8 cellular contexts compared by ENCODE assay signal in genomic region chr2:68714866-68715265, GRCh38. TPM values are rescaled to one million over a fixed set of nuclear protein-coding genes. Genes with fewer than 3 reads are reported as not detected.
DNase-seq lines count a peak whose midpoint lies in the region; ATAC-seq lines count a peak whose summit lies in the region.

No MANE protein-coding gene starts in this region.

- H3K4me1 ChIP-seq in right cardiac atrium (ENCODE audit: control insufficient read depth, insufficient read depth, low read length), result no peaks in the 10 kb centered on the region

- intact Hi-C loops in right cardiac atrium (cut with DNase I), result loop anchor here in 2 of 4 donors (5.0 to 10.0 kb wide), 3 partner anchors 210 to 250 kb away; partner anchors contain the start of genes APLF (in 1 of the 2) and FBXO48 (in 1 of the 2)

- H3K27ac ChIP-seq in right cardiac atrium (ENCODE audit: low read length), result no peak overlapping the region

- H3K4me3 ChIP-seq in right cardiac atrium (ENCODE audit: low read length), result no peak overlapping the region

- H3K27me3 ChIP-seq in right cardiac atrium (ENCODE audit: control insufficient read depth, insufficient read depth), result no peaks in the 10 kb centered on the region

- ATAC-seq in HG03060 (IDR thresholded peaks at IDR 0.05; ENCODE audit: low read depth, unreplicated experiment) (peak; percentile 64), right cardiac atrium (peak; percentile 84 to 86)

- peak; percentile 26 for DNase-seq in stimulated activated naive CD4-positive, alpha-beta T cell treated with Interleukin-2 at 50 U/mL for 16 hours (lab: John Stamatoyannopoulos, UW)
- DNase-seq in stimulated activated naive CD4-positive, alpha-beta T cell (lab: John Stamatoyannopoulos, UW), result no peak
- DNase-seq in SIG-M5 treated with dmso at 0.1 percent for 504 hours (lab: John Stamatoyannopoulos, UW; ENCODE audit: unreplicated experiment) (peak; percentile 98), right cardiac atrium (peak; percentile 36 to 77 (median 74)), NCI-H510A (lab: John Stamatoyannopoulos, UW) (no peak), COR-L47 (lab: John Stamatoyannopoulos, UW) (no peak), HuH-7 (ENCODE audit: low spot score) (no peak)

- no peaks in the 10 kb centered on the region for H3K9me3 ChIP-seq in right cardiac atrium (ENCODE audit: control insufficient read depth, low read length)

- WGBS in right cardiac atrium, result 55% methylated on average over 3 of the region's 3 CpGs

RNA-seq across cellular contexts. Expression of gene ARHGAP25, which starts 19.7 kb away (rescaled TPM):
- 1 to 10 TPM; 7.8 to 9.7 (median 9.1) TPM for total RNA-seq in right cardiac atrium
- polyA plus RNA-seq in right cardiac atrium, result 5.9 TPM

Comparison
In these comparisons a context has a peak if more than half of its experiments do, and no peak if none do; other contexts are left out.
1. DNase-seq: peak in stimulated activated naive CD4-positive, alpha-beta T cell treated with Interleukin-2 at 50 U/mL for 16 hours (single experiment), SIG-M5 treated with dmso at 0.1 percent for 504 hours (single experiment) and right cardiac atrium (3 of 3); none in stimulated activated naive CD4-positive, alpha-beta T cell (0 of 6), NCI-H510A (single experiment), COR-L47 (single experiment) and HuH-7 (single experiment).